In the genomic region with DNA sequence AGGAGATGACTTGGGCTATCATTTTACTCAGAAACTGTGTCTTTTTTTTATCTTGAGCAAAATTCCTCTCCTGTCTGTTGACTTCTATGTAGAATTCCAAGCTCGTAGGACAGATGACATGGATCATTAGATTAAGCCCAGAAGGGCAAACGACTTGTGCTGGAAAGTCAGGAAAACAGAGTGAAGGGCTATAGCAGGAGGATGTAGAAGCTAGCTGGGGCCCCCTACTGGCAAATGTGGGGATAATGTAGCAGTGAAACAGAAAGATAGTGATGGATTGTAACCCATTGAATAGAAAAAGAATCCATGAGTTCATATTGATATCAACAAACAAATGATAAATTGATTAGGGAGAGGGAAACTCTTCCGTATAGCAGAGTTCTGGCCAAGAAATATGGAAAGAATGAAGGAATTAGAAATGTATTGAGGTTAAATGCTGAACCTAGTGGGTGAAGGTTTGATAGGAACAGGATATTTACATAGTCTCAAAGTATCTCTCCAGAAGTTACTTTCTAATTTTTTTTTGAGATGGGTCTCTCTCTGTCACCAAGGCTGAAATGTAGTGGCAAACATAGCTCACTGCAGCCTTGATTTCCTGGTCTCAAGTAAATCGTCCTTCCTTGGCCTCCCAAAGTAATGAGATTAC, we compare ENCODE assay signal across 8 cellular contexts.
DNase-seq lines count a peak whose midpoint lies in the region; ATAC-seq and TF ChIP-seq lines count a peak whose summit lies in the region.

No MANE protein-coding gene starts in this region.

- in situ Hi-C loops in GM13977 (cut with MboI; ENCODE audit: low pct_unique_long_range_greater_than_20kb, low sequenced_read_pairs, unreplicated experiment): no loop called here

- no peak for TF ChIP-seq EP300 in SK-N-SH (IDR thresholded peaks at IDR 0.05; ENCODE audit: borderline replicate concordance in 1 of 2, low read depth in 1 of 2, low read length in 1 of 2)

- peaks cover 24% of the 10 kb centered on the region for H3K27me3 ChIP-seq in BJ (ENCODE audit: control insufficient read depth, insufficient read depth, low read length)
- H3K27me3 ChIP-seq in SK-N-SH (ENCODE audit: insufficient read depth): peaks cover 23% of the 10 kb centered on the region; the same call in 1 of the 2 replicates
- no peaks in the 10 kb centered on the region for H3K27me3 ChIP-seq in naive thymus-derived CD4-positive, alpha-beta T cell (ENCODE audit: control insufficient read depth in 2 of 2, insufficient read depth in 2 of 2, low read length in 2 of 2)

- H3K4me1 Mint-ChIP-seq in naive thymus-derived CD4-positive, alpha-beta T cell: peaks cover 0 to 3% (median 0%) of the 10 kb centered on the region in 7 donors

- H3K36me3 ChIP-seq in BJ (ENCODE audit: control insufficient read depth, insufficient read depth, low read length): no peaks in the 10 kb centered on the region
- H3K36me3 ChIP-seq in SK-N-SH (replicated peaks in 1 of 2; ENCODE audit: control insufficient read depth in 1 of 2, insufficient read depth in 2 of 2, low read length in 1 of 2): no peaks in the 10 kb centered on the region
- H3K36me3 ChIP-seq in naive thymus-derived CD4-positive, alpha-beta T cell (ENCODE audit: control insufficient read depth in 2 of 3, insufficient read depth in 3 of 3, low read length in 3 of 3): no peaks in the 10 kb centered on the region

- POLR2A ChIA-PET in BJ (lab: Charles Lee): no interaction called here
- POLR2A ChIA-PET in SK-N-SH (lab: Yijun Ruan, JAX): no interaction called here
- POLR2A ChIA-PET in naive thymus-derived CD4-positive, alpha-beta T cell (lab: Charles Lee): interaction anchor here (0.6 kb wide), 1 partner anchor 171 kb away, joined by 3 read pairs; no protein-coding TSS in a partner anchor

- H3K9me2 ChIP-seq in SK-N-SH: no peaks in the 10 kb centered on the region

- no peak overlapping the region for H3K27ac Mint-ChIP-seq in naive thymus-derived CD4-positive, alpha-beta T cell

- peaks cover 0 to 24% (median 9%) of the 10 kb centered on the region in 5 donors for H3K27me3 Mint-ChIP-seq in naive thymus-derived CD4-positive, alpha-beta T cell

- CTCF ChIA-PET in BJ (lab: Yijun Ruan, JAX) (interaction anchor here (0.7 to 4.4 kb wide), 23 partner anchors 8 to 140 kb away, joined by 3 to 31 read pairs (median 5); no protein-coding TSS in a partner anchor), SK-N-SH (lab: Yijun Ruan, JAX) (interaction anchor here (0.6 to 4.5 kb wide), 21 partner anchors 11 to 153 kb away, joined by 3 to 28 read pairs (median 5); no protein-coding TSS in a partner anchor)
- CTCF ChIA-PET in naive thymus-derived CD4-positive, alpha-beta T cell (lab: Charles Lee): interaction anchor here (0.5 to 1.8 kb wide), 5 partner anchors 15 to 709 kb away, joined by 3 to 6 read pairs (median 3); no protein-coding TSS in a partner anchor

- H4K20me1 ChIP-seq in SK-N-SH (ENCODE audit: insufficient read depth): no peaks in the 10 kb centered on the region

- 21% methylated on average over 4 of the region's 4 CpGs for WGBS in SK-N-SH (ENCODE audit: low lambda C conversion rate)

- peak; percentile 85 for TF ChIP-seq CTCF in BJ (IDR thresholded peaks at IDR 0.05; ENCODE audit: insufficient read depth, low read depth, low read length)
- TF ChIP-seq CTCF in GM13977 (IDR thresholded peaks at IDR 0.05; ENCODE audit: extremely low read depth, insufficient read depth, missing control alignments): peak; percentile 69
- TF ChIP-seq CTCF in SK-N-SH (IDR thresholded peaks at IDR 0.05): peak; percentile 84
- TF ChIP-seq CTCF in epithelial cell of proximal tubule (conservative IDR thresholded peaks at IDR 0.05; ENCODE audit: low read depth, low read length): peak; percentile 92

- no peaks in the 10 kb centered on the region; a peak in 1 of 4 replicates for H3K4me1 ChIP-seq in SK-N-SH (ENCODE audit: control insufficient read depth in 1 of 2, insufficient read depth in 2 of 2, low read depth in 1 of 2, low read length in 1 of 2)
- H3K4me1 ChIP-seq in naive thymus-derived CD4-positive, alpha-beta T cell (ENCODE audit: control insufficient read depth in 2 of 2, insufficient read depth in 2 of 2, low read length in 2 of 2): no peaks in the 10 kb centered on the region

- no peak overlapping the region for H3K4me3 ChIP-seq in BJ (ENCODE audit: low read depth, low read length)
- no peak overlapping the region; a peak in 1 of 4 replicates for H3K4me3 ChIP-seq in SK-N-SH (ENCODE audit: low read depth in 2 of 2, low read length in 1 of 2)
- H3K4me3 ChIP-seq in epithelial cell of proximal tubule (ENCODE audit: low read depth, low read length): no peak overlapping the region
- no peak overlapping the region for H3K4me3 ChIP-seq in naive thymus-derived CD4-positive, alpha-beta T cell (ENCODE audit: low read length)

- no peak for DNase-seq in BJ (ENCODE audit: low read depth)
- DNase-seq in GM13977 (ENCODE audit: low spot score): peak; percentile 51
- peak; percentile 42 for DNase-seq in HuH-7.5 (ENCODE audit: low spot score)
- DNase-seq in SK-N-SH: peak; percentile 75
- DNase-seq in epithelial cell of proximal tubule (ENCODE audit: low read depth): no peak
- DNase-seq in naive thymus-derived CD4-positive, alpha-beta T cell: peak in 4 of 9 donors; percentile 8 to 24 (median 22)

- H3K4me2 ChIP-seq in SK-N-SH: no peak overlapping the region

- no peaks in the 10 kb centered on the region for H3K36me3 Mint-ChIP-seq in naive thymus-derived CD4-positive, alpha-beta T cell

- H3K9ac ChIP-seq in SK-N-SH: no peak overlapping the region

- no peaks in the 10 kb centered on the region for H3F3A ChIP-seq in SK-N-SH (replicated peaks; ENCODE audit: insufficient read depth)

- H3K9me3 Mint-ChIP-seq in naive thymus-derived CD4-positive, alpha-beta T cell: no peaks in the 10 kb centered on the region

- no peak overlapping the region for H3K27ac ChIP-seq in SK-N-SH (ENCODE audit: low read depth in 2 of 2, low read length in 1 of 2)
- no peak overlapping the region for H3K27ac ChIP-seq in naive thymus-derived CD4-positive, alpha-beta T cell (ENCODE audit: low read depth, low read length)

- H2AFZ ChIP-seq in SK-N-SH (ENCODE audit: low read depth): no peak overlapping the region

- intact Hi-C loops in naive thymus-derived CD4-positive, alpha-beta T cell (cut with micrococcal nuclease): loop anchor here in 1 of 2 donors (1.0 kb wide), 1 partner anchor 728 kb away; no protein-coding TSS in a partner anchor

- no peaks in the 10 kb centered on the region for H3K9me3 ChIP-seq in SK-N-SH
- H3K9me3 ChIP-seq in naive thymus-derived CD4-positive, alpha-beta T cell (ENCODE audit: control insufficient read depth in 2 of 3, low read length in 3 of 3): no peaks in the 10 kb centered on the region

- no peaks in the 10 kb centered on the region for H3K79me2 ChIP-seq in SK-N-SH (ENCODE audit: insufficient read depth)

- no peak overlapping the region for H3K4me3 Mint-ChIP-seq in naive thymus-derived CD4-positive, alpha-beta T cell

- peak; percentile 61 for ATAC-seq in naive thymus-derived CD4-positive, alpha-beta T cell
- ATAC-seq in GM21515 (IDR thresholded peaks at IDR 0.05; ENCODE audit: unreplicated experiment) (no peak), HG02623 (IDR thresholded peaks at IDR 0.05; ENCODE audit: unreplicated experiment) (no peak)

- peak; percentile 74 for TF ChIP-seq RAD21 in SK-N-SH (IDR thresholded peaks at IDR 0.05; ENCODE audit: low read length)

TF ChIP-seq in SK-N-SH, 30 proteins besides CTCF, POLR2A, EP300 and RAD21:
- TF ChIP-seq SMC3 (IDR thresholded peaks at IDR 0.05; ENCODE audit: low read depth, low read length) (peak; percentile 49; the same call in 1 of the 2 replicates), YY1 (IDR thresholded peaks at IDR 0.05; ENCODE audit: low read depth) (no peak)

Comparison
In these comparisons a context has a peak if more than half of its experiments do, and no peak if none do; other contexts are left out.
1. DNase-seq: peak in GM13977 (single experiment), HuH-7.5 (single experiment) and SK-N-SH (single experiment); none in BJ (single experiment) and epithelial cell of proximal tubule (single experiment).
2. Peak in every context shown above with its lines, with median percentiles within 50 percentile points of each other: CTCF ChIP-seq.